Comparison of ENCODE assay signal across 8 cellular contexts in the genomic region with DNA sequence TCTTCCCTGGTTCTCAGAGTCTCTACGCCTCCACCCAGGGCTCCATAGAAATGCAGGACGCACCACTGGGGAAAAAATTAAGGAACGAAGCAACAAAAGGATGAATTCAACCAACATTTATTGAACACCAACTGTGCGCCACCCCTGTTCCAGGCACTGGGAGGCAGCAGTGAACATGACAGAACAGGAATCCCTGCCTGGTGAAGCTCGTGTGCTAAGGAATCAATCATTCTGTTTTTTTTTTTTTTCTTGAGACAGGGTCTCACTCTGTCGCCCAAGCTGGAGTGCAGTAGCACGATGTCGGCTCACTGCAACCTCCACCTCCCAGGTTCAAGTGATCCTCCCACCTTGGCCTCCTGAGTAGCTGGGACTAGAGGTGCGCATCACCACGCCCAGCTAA. TPM values are rescaled to one million over a fixed set of nuclear protein-coding genes. Genes with fewer than 3 reads are reported as not detected.
DNase-seq lines count a peak whose midpoint lies in the region; ATAC-seq, FAIRE-seq and TF ChIP-seq lines count a peak whose summit lies in the region.
"Had no signal": no experiment of that assay in that cellular context is flagged by ENCODE, and none has a peak within 500 bp of the region (broad histone marks: within the 10 kb centered on the region; RNA-seq: fewer than 3 reads in every experiment).

No MANE protein-coding gene starts in this region.

- peaks cover 9% of the 10 kb centered on the region for H3K27me3 ChIP-seq in cardiac muscle cell
- H3K27me3 ChIP-seq in heart right ventricle = peaks cover 0 to 10% (median 0%) of the 10 kb centered on the region in 7 donors

- no peak overlapping the region for H3K4me3 ChIP-seq in cardiac muscle cell
- H3K4me3 ChIP-seq in heart right ventricle = no peak overlapping the region

- peaks cover 18% of the 10 kb centered on the region for H3K36me3 Mint-ChIP-seq in activated CD8-positive, alpha-beta T cell treated with anti-CD3 and anti-CD28 coated beads, Interleukin-2, amount 10 ng/mL, durations not matched to agents 7 days and 5 days (ENCODE audit: low read depth)
- peaks cover 7% of the 10 kb centered on the region for H3K36me3 Mint-ChIP-seq in type B pancreatic cell

- H3K9me3 Mint-ChIP-seq in activated CD8-positive, alpha-beta T cell treated with anti-CD3 and anti-CD28 coated beads, Interleukin-2, amount 10 ng/mL, durations not matched to agents 7 days and 5 days (ENCODE audit: insufficient read depth) = no peaks in the 10 kb centered on the region
- peaks cover 6% of the 10 kb centered on the region for H3K9me3 Mint-ChIP-seq in type B pancreatic cell
- H3K9me3 Mint-ChIP-seq: activated naive CD4-positive, alpha-beta T cell treated with anti-CD3 and anti-CD28 coated beads, Interleukin-2, amount 50 U/mL, for 24 hours had no signal

- POLR2A ChIA-PET in activated CD8-positive, alpha-beta T cell treated with anti-CD3 and anti-CD28 coated beads, Interleukin-2, amount 10 ng/mL, durations not matched to agents 7 days and 5 days (lab: Charles Lee) = interaction anchor here (0.7 to 1.3 kb wide), 3 partner anchors 66 to 104 kb away, joined by 3 to 7 read pairs (median 4); a partner anchor contains a TSS

- no peak overlapping the region for H3K4me3 Mint-ChIP-seq in activated CD8-positive, alpha-beta T cell treated with anti-CD3 and anti-CD28 coated beads, Interleukin-2, amount 10 ng/mL, durations not matched to agents 7 days and 5 days
- H3K4me3 Mint-ChIP-seq in type B pancreatic cell = peak overlapping the region; percentile 64
- H3K4me3 Mint-ChIP-seq: activated naive CD4-positive, alpha-beta T cell treated with anti-CD3 and anti-CD28 coated beads, Interleukin-2, amount 50 U/mL, for 24 hours had no signal

- CTCF ChIA-PET in activated CD8-positive, alpha-beta T cell treated with anti-CD3 and anti-CD28 coated beads, Interleukin-2, amount 10 ng/mL, durations not matched to agents 7 days and 5 days (lab: Charles Lee) = interaction anchor here (0.6 to 3.6 kb wide), 11 partner anchors 11 to 391 kb away, joined by 3 to 21 read pairs (median 4); a partner anchor contains a TSS

- H3K36me3 ChIP-seq in cardiac muscle cell (no peaks in the 10 kb centered on the region), heart right ventricle (peaks cover 0 to 1% (median 0%) of the 10 kb centered on the region in 9 donors)

- intact Hi-C loops in heart right ventricle (cut with DNase I) = no loop called here

- H3K4me1 Mint-ChIP-seq in activated CD8-positive, alpha-beta T cell treated with anti-CD3 and anti-CD28 coated beads, Interleukin-2, amount 10 ng/mL, durations not matched to agents 7 days and 5 days (ENCODE audit: low read depth) = peaks cover 54% of the 10 kb centered on the region
- peaks cover 16% of the 10 kb centered on the region for H3K4me1 Mint-ChIP-seq in type B pancreatic cell (ENCODE audit: unreplicated experiment)

- FAIRE-seq in urothelium cell line (lab: Jason Lieb, UNC) = no peak

- H3K27ac Mint-ChIP-seq in activated CD8-positive, alpha-beta T cell treated with anti-CD3 and anti-CD28 coated beads, Interleukin-2, amount 10 ng/mL, durations not matched to agents 7 days and 5 days = peak overlapping the region; percentile 66
- H3K27ac Mint-ChIP-seq in type B pancreatic cell = no peak overlapping the region
- H3K27ac Mint-ChIP-seq: activated naive CD4-positive, alpha-beta T cell treated with anti-CD3 and anti-CD28 coated beads, Interleukin-2, amount 50 U/mL, for 24 hours had no signal

- DNase-seq in cardiac muscle cell (ENCODE audit: low read depth in 1 of 2, low spot score in 1 of 2) (no peak), heart right ventricle (no peak), type B pancreatic cell (ENCODE audit: extremely low spot score, unreplicated experiment) (no peak), urothelium cell line (ENCODE audit: low spot score) (no peak), glomerular visceral epithelial cell (ENCODE audit: extremely low spot score) (no peak)
- peak; percentile 49 for DNase-seq in activated CD8-positive, alpha-beta T cell treated with anti-CD3 and anti-CD28 coated beads, Interleukin-2, amount 10 ng/mL, durations not matched to agents 7 days and 5 days
- DNase-seq: left ventricle myocardium superior had no signal

- H3K4me1 ChIP-seq in cardiac muscle cell (ENCODE audit: low read depth) (no peaks in the 10 kb centered on the region), heart right ventricle (peaks cover 0 to 15% (median 0%) of the 10 kb centered on the region in 9 donors)

- H3K27me3 Mint-ChIP-seq in activated CD8-positive, alpha-beta T cell treated with anti-CD3 and anti-CD28 coated beads, Interleukin-2, amount 10 ng/mL, durations not matched to agents 7 days and 5 days (ENCODE audit: low read depth) = no peaks in the 10 kb centered on the region
- peaks cover 10% of the 10 kb centered on the region for H3K27me3 Mint-ChIP-seq in type B pancreatic cell
- H3K27me3 Mint-ChIP-seq: activated naive CD4-positive, alpha-beta T cell treated with anti-CD3 and anti-CD28 coated beads, Interleukin-2, amount 50 U/mL, for 24 hours had no signal

- ATAC-seq in heart right ventricle = no peak
- ATAC-seq in activated CD8-positive, alpha-beta T cell treated with anti-CD3 and anti-CD28 coated beads, Interleukin-2, amount 10 ng/mL, durations not matched to agents 7 days and 5 days = no peak
- ATAC-seq: left ventricle myocardium superior had no signal

- WGBS in heart right ventricle, 2 donors = 64 to 71% methylated on average over 10 of the region's 10 CpGs

- H3K27ac ChIP-seq in cardiac muscle cell (no peak overlapping the region), heart right ventricle (no peak overlapping the region)

- H3K9me3 ChIP-seq in cardiac muscle cell (ENCODE audit: low read depth) (no peaks in the 10 kb centered on the region), heart right ventricle (no peaks in the 10 kb centered on the region)

- TF ChIP-seq CTCF in cardiac muscle cell (IDR thresholded peaks at IDR 0.05; ENCODE audit: low read depth, low read length) (peak; percentile 28), heart right ventricle (IDR thresholded peaks at IDR 0.05) (no peak), type B pancreatic cell (conservative IDR thresholded peaks at IDR 0.05) (peak; percentile 42)

RNA-seq across cellular contexts. Expression of a gene that starts 1.9 kb away (rescaled TPM):
- 34.8 and 40.5 TPM in 2 replicates for total RNA-seq in cardiac muscle cell
- 36.8 and 42.4 TPM in 2 replicates for polyA plus RNA-seq in cardiac muscle cell
- 10 to 100 TPM; 11.6 to 22.8 (median 12.9) TPM for total RNA-seq in heart right ventricle
- 10 to 100 TPM; 25.2 to 46.1 TPM for polyA plus RNA-seq in heart right ventricle
- total RNA-seq in activated CD8-positive, alpha-beta T cell treated with anti-CD3 and anti-CD28 coated beads, Interleukin-2, amount 10 ng/mL, durations not matched to agents 7 days and 5 days = 10 to 100 TPM; 64.9 to 72.0 TPM
- total RNA-seq in type B pancreatic cell (ENCODE audit: low replicate concordance) = 35.3 and 46.4 TPM in 2 replicates

RNA-seq across cellular contexts. Expression of a gene that starts 4.1 kb away (rescaled TPM):
- total RNA-seq in cardiac muscle cell (1.6 TPM in 1 of 2 replicates, not detected in the other), heart right ventricle (1 to 10 TPM in 7 of 10 donors, under 1 TPM in 3; 0.64 to 5.3 (median 1.7) TPM), type B pancreatic cell (ENCODE audit: low replicate concordance) (1.8 and 4.6 TPM in 2 replicates)
- polyA plus RNA-seq in cardiac muscle cell (0.16 TPM in 1 of 2 replicates, not detected in the other), heart right ventricle (10 to 100 TPM in 1 of 2 donors, 1 to 10 TPM in 1; 2.6 to 15.4 TPM)
- total RNA-seq in activated CD8-positive, alpha-beta T cell treated with anti-CD3 and anti-CD28 coated beads, Interleukin-2, amount 10 ng/mL, durations not matched to agents 7 days and 5 days = 10 to 100 TPM; 86.0 to 88.0 TPM

RNA-seq across cellular contexts. Expression of a gene that starts 34.7 kb away (rescaled TPM):
- total RNA-seq in cardiac muscle cell (24.2 and 29.2 TPM in 2 replicates), heart right ventricle (10 to 100 TPM in 9 of 10 donors, 1 to 10 TPM in 1; 9.9 to 16.1 (median 13.0) TPM), type B pancreatic cell (ENCODE audit: low replicate concordance) (3.6 and 10.0 TPM in 2 replicates)
- polyA plus RNA-seq in cardiac muscle cell (13.3 and 20.1 TPM in 2 replicates), heart right ventricle (10 to 100 TPM; 12.7 to 26.7 TPM)
- 10 to 100 TPM; 19.4 to 22.7 TPM for total RNA-seq in activated CD8-positive, alpha-beta T cell treated with anti-CD3 and anti-CD28 coated beads, Interleukin-2, amount 10 ng/mL, durations not matched to agents 7 days and 5 days

RNA-seq across cellular contexts. Expression of a gene that starts 47.5 kb away (rescaled TPM):
- total RNA-seq in cardiac muscle cell = 74.5 and 141 TPM in 2 replicates
- polyA plus RNA-seq in cardiac muscle cell = 100 and 159 TPM in 2 replicates
- total RNA-seq in heart right ventricle = 10 to 100 TPM; 35.1 to 76.0 (median 54.2) TPM
- polyA plus RNA-seq in heart right ventricle = 100 to 1,000 TPM in 1 of 2 donors, 10 to 100 TPM in 1; 96.9 to 128 TPM
- 100 to 1,000 TPM; 338 to 344 TPM for total RNA-seq in activated CD8-positive, alpha-beta T cell treated with anti-CD3 and anti-CD28 coated beads, Interleukin-2, amount 10 ng/mL, durations not matched to agents 7 days and 5 days
- total RNA-seq in type B pancreatic cell (ENCODE audit: low replicate concordance) = 79.8 and 95.9 TPM in 2 replicates

Comparison
In these comparisons a context has a peak if more than half of its experiments do, and no peak if none do; other contexts are left out.
1. CTCF ChIP-seq: peak in cardiac muscle cell (single experiment) and type B pancreatic cell (single experiment); none in heart right ventricle (0 of 9).
2. RNA of a gene that starts 4.1 kb away (total RNA-seq): 86.0 to 88.0 TPM in activated CD8-positive, alpha-beta T cell treated with anti-CD3 and anti-CD28 coated beads, Interleukin-2, amount 10 ng/mL, durations not matched to agents 7 days and 5 days; 1.8 to 4.6 TPM in type B pancreatic cell, 0.64 to 5.3 TPM in heart right ventricle and 1.6 TPM in cardiac muscle cell; every median in the first group is over 10 times any median in the second.